Comparison of ENCODE assay signal across 9 cellular contexts in genomic region chr22:30205281-30206115, GRCh38. TPM values are rescaled to one million over a fixed set of nuclear protein-coding genes. Genes with fewer than 3 reads are reported as not detected.
DNase-seq lines count a peak whose midpoint lies in the region; ATAC-seq and TF ChIP-seq lines count a peak whose summit lies in the region.
"Had no signal": no experiment of that assay in that cellular context is flagged by ENCODE, and none has a peak within 500 bp of the region (broad histone marks: within the 10 kb centered on the region; RNA-seq: fewer than 3 reads in every experiment).

No MANE protein-coding gene starts in this region.

- in situ Hi-C loops in Caki2 (cut with HindIII; ENCODE audit: low pct_unique_long_range_greater_than_20kb, low sequenced_read_pairs), result no loop called here

- H3K4me1 ChIP-seq in CD8-positive, alpha-beta memory T cell (ENCODE audit: insufficient read depth, low read length), result no peaks in the 10 kb centered on the region
- H3K4me1 ChIP-seq in endodermal cell (ENCODE audit: control insufficient read depth, insufficient read depth, low read length), result no peaks in the 10 kb centered on the region

- H3K36me3 Mint-ChIP-seq in CD8-positive, alpha-beta memory T cell, result no peaks in the 10 kb centered on the region
- H3K36me3 Mint-ChIP-seq in endodermal cell (ENCODE audit: low read depth), result no peaks in the 10 kb centered on the region

- no peaks in the 10 kb centered on the region for H3K36me3 ChIP-seq in CD8-positive, alpha-beta memory T cell (ENCODE audit: insufficient read depth, low read length)
- no peaks in the 10 kb centered on the region for H3K36me3 ChIP-seq in endodermal cell (ENCODE audit: control insufficient read depth, insufficient read depth, low read length)

- no peak overlapping the region for H3K27ac Mint-ChIP-seq in CD8-positive, alpha-beta memory T cell
- no peak overlapping the region for H3K27ac Mint-ChIP-seq in endodermal cell

- H3K9me3 ChIP-seq in CD8-positive, alpha-beta memory T cell (ENCODE audit: low read length), result no peaks in the 10 kb centered on the region
- H3K9me3 ChIP-seq in endodermal cell (ENCODE audit: control insufficient read depth, low read length), result no peaks in the 10 kb centered on the region

- no peak overlapping the region for H3K4me3 ChIP-seq in CD8-positive, alpha-beta memory T cell (ENCODE audit: low read length)
- no peak overlapping the region for H3K4me3 ChIP-seq in endodermal cell (ENCODE audit: low read length)

- DNase-seq in Caki2 (ENCODE audit: low read depth), result peak; percentile 74
- DNase-seq in NCI-H2029 (lab: John Stamatoyannopoulos, UW), result peak; percentile 80
- peak; percentile 85 for DNase-seq in cerebellum (ENCODE audit: low spot score)
- DNase-seq in myocyte (ENCODE audit: low read depth), result peak; percentile 98
- DNase-seq in CD8-positive, alpha-beta memory T cell, result no peak
- DNase-seq in endodermal cell, result no peak
- DNase-seq: stimulated activated naive CD8-positive, alpha-beta T cell treated with anti-CD3 and anti-CD28 coated beads, Interleukin-15, Interleukin-2, amounts not matched to agents 100 U/mL and 50 U/mL, for 24 hours had no signal

- H3K9me3 Mint-ChIP-seq in CD8-positive, alpha-beta memory T cell, result no peaks in the 10 kb centered on the region
- peaks cover 2% of the 10 kb centered on the region for H3K9me3 Mint-ChIP-seq in endodermal cell

- POLR2A ChIA-PET in CD8-positive, alpha-beta memory T cell (lab: Charles Lee), result no interaction called here

- H3K27me3 Mint-ChIP-seq in CD8-positive, alpha-beta memory T cell, result peaks cover 0 to 4% of the 10 kb centered on the region in 2 donors
- peaks cover 15% of the 10 kb centered on the region for H3K27me3 Mint-ChIP-seq in endodermal cell (ENCODE audit: insufficient read depth)

- no peak overlapping the region for H3K4me3 Mint-ChIP-seq in CD8-positive, alpha-beta memory T cell
- no peak overlapping the region for H3K4me3 Mint-ChIP-seq in endodermal cell

- H3K4me1 Mint-ChIP-seq in CD8-positive, alpha-beta memory T cell, result no peaks in the 10 kb centered on the region
- peaks cover 14% of the 10 kb centered on the region for H3K4me1 Mint-ChIP-seq in endodermal cell

- H3K9ac ChIP-seq in endodermal cell (ENCODE audit: extremely low read depth, low read length, poor library complexity, severe bottlenecking), result no peak overlapping the region

- TF ChIP-seq CTCF in endodermal cell (conservative IDR thresholded peaks at IDR 0.05), result no peak

- H3K27me3 ChIP-seq in CD8-positive, alpha-beta memory T cell (ENCODE audit: insufficient read depth, low read length, poor library complexity, severe bottlenecking), result no peaks in the 10 kb centered on the region
- no peaks in the 10 kb centered on the region for H3K27me3 ChIP-seq in endodermal cell (ENCODE audit: control insufficient read depth, insufficient read depth, low read length, poor library complexity, severe bottlenecking)

- WGBS in endodermal cell (ENCODE audit: insufficient coverage in 1 of 2, insufficient read length in 1 of 2), 2 experiments, result 86 to 92% methylated on average over 18 to 25 of the region's 25 CpGs

- CTCF ChIA-PET in CD8-positive, alpha-beta memory T cell (lab: Charles Lee), result interaction anchor here (0.6 kb wide), 1 partner anchor 9 kb away, joined by 3 read pairs; no protein-coding TSS in a partner anchor

- H3K27ac ChIP-seq in CD8-positive, alpha-beta memory T cell (ENCODE audit: low read depth, low read length), result no peak overlapping the region
- no peak overlapping the region for H3K27ac ChIP-seq in endodermal cell (ENCODE audit: low read depth, low read length)

- ATAC-seq in GM19452 (IDR thresholded peaks at IDR 0.05; ENCODE audit: unreplicated experiment), result no peak
- ATAC-seq in activated CD4-positive, CD25-positive, alpha-beta regulatory T cell treated with anti-CD3 and anti-CD28 coated beads, Interleukin-2, amount 50 U/mL, for 24 hours, result no peak
- ATAC-seq: stimulated activated naive CD8-positive, alpha-beta T cell treated with anti-CD3 and anti-CD28 coated beads, Interleukin-15, Interleukin-2, amounts not matched to agents 100 U/mL and 50 U/mL, for 24 hours had no signal

RNA-seq across cellular contexts. Expression of gene LIF, which starts 41.1 kb away (rescaled TPM):
- total RNA-seq in Caki2 (2014; rRNA removed; shearing (Covaris generic); ENCODE audit: low replicate concordance), result 35.7 and 35.8 TPM in 2 replicates
- 0.09 TPM for total RNA-seq in cerebellum
- total RNA-seq in myocyte, result 13.5 and 14.8 TPM in 2 replicates
- polyA plus RNA-seq in myocyte (2012), result 151 TPM
- total RNA-seq in CD8-positive, alpha-beta memory T cell, result 10 to 100 TPM; 87.5 to 88.6 TPM
- not detected for polyA plus RNA-seq in CD8-positive, alpha-beta memory T cell
- total RNA-seq in endodermal cell, result under 1 TPM; 0.31 to 0.77 TPM
- 0.78 TPM for polyA plus RNA-seq in endodermal cell (2013, experiment 1 of 2)
- 0.87 TPM for polyA plus RNA-seq in endodermal cell (2013, experiment 2 of 2)

Comparison
In these comparisons a context has a peak if more than half of its experiments do, and no peak if none do; other contexts are left out.
1. DNase-seq: peak in Caki2 (single experiment), NCI-H2029 (single experiment), cerebellum (single experiment) and myocyte (single experiment); none in CD8-positive, alpha-beta memory T cell (0 of 5) and endodermal cell (single experiment).